Comparison of ENCODE assay signal across 8 cellular contexts in genomic region chr18:159037-159652, GRCh38. TPM values are rescaled to one million over a fixed set of nuclear protein-coding genes. Genes with fewer than 3 reads are reported as not detected.
DNase-seq lines count a peak whose midpoint lies in the region; ATAC-seq and TF ChIP-seq lines count a peak whose summit lies in the region.

No MANE protein-coding gene starts in this region.

- H3K4me3 Mint-ChIP-seq in CD14-positive monocyte (peak overlapping the region; percentile 94 to 98), nephron (peak overlapping the region; percentile 94 to 99 (median 94))

- DNase-seq in CD14-positive monocyte (ENCODE audit: low spot score) (no peak), SJSA1 (ENCODE audit: low read depth in 1 of 2, low spot score in 2 of 2) (no peak), epidermal melanocyte (ENCODE audit: insufficient read length, low spot score) (peak; percentile 34), SK-N-DZ (ENCODE audit: low spot score) (no peak)
- no peak for DNase-seq in activated CD8-positive, alpha-beta memory T cell treated with anti-CD3 and anti-CD28 coated beads, Interleukin-2, amount 50 U/mL, for 4 hours

- H3K36me3 Mint-ChIP-seq in CD14-positive monocyte (peaks cover 13 to 23% of the 10 kb centered on the region in 2 donors), nephron (ENCODE audit: low read depth) (peaks cover 19% of the 10 kb centered on the region)

- ATAC-seq in GM21576 (IDR thresholded peaks at IDR 0.05; ENCODE audit: unreplicated experiment) (peak; percentile 3), GM18517 (IDR thresholded peaks at IDR 0.05; ENCODE audit: unreplicated experiment) (no peak)

- peaks cover 10% of the 10 kb centered on the region for H3K4me1 ChIP-seq in SJSA1 (replicated peaks)

- H3K4me3 ChIP-seq in SJSA1 = peak overlapping the region; percentile 98

- peaks cover 21% of the 10 kb centered on the region for H3K4me1 Mint-ChIP-seq in CD14-positive monocyte
- peaks cover 19% of the 10 kb centered on the region for H3K4me1 Mint-ChIP-seq in nephron

- intact Hi-C loops in CD14-positive monocyte (cut with micrococcal nuclease) = no loop called here

- H3K9me3 Mint-ChIP-seq in CD14-positive monocyte (no peaks in the 10 kb centered on the region), nephron (no peaks in the 10 kb centered on the region)

- H3K9me3 ChIP-seq in SJSA1 (replicated peaks) = no peaks in the 10 kb centered on the region

- H3K27ac Mint-ChIP-seq in CD14-positive monocyte = peak overlapping the region; percentile 88 to 95 (median 93)
- peak overlapping the region; percentile 74 to 94 (median 90) for H3K27ac Mint-ChIP-seq in nephron

- no peaks in the 10 kb centered on the region for H3K27me3 ChIP-seq in SJSA1 (replicated peaks)

- peak overlapping the region; percentile 88 for H3K27ac ChIP-seq in SJSA1

- H3K27me3 Mint-ChIP-seq in CD14-positive monocyte (ENCODE audit: low read depth in 3 of 3) = peaks cover 0 to 1% (median 0%) of the 10 kb centered on the region in 3 donors
- H3K27me3 Mint-ChIP-seq in nephron (ENCODE audit: low read depth) = peaks cover 3% of the 10 kb centered on the region

- TF ChIP-seq CTCF in CD14-positive monocyte (IDR thresholded peaks at IDR 0.05) = no peak
- no peak for TF ChIP-seq CTCF in nephron (IDR thresholded peaks at IDR 0.05; ENCODE audit: unreplicated experiment in 3 of 3)

- H3K36me3 ChIP-seq in SJSA1 = peaks cover 28% of the 10 kb centered on the region

RNA-seq across cellular contexts. Expression of gene USP14, which starts 0.8 kb away (rescaled TPM):
- polyA plus RNA-seq in CD14-positive monocyte = 10 to 100 TPM; 17.5 to 22.4 TPM
- total RNA-seq in SJSA1 (2014; rRNA removed; shearing (Covaris generic)) = 27.3 and 38.9 TPM in 2 replicates
- 35.0 and 36.7 TPM in 2 replicates for polyA plus RNA-seq in SK-N-DZ (2014; cell fraction: cytosol; rRNA removed)
- polyA plus RNA-seq in SK-N-DZ (2014; cell fraction: nucleus; rRNA removed) = 41.3 and 67.4 TPM in 2 replicates
